ENCODE assay signal across 21 cellular contexts in the genomic region with DNA sequence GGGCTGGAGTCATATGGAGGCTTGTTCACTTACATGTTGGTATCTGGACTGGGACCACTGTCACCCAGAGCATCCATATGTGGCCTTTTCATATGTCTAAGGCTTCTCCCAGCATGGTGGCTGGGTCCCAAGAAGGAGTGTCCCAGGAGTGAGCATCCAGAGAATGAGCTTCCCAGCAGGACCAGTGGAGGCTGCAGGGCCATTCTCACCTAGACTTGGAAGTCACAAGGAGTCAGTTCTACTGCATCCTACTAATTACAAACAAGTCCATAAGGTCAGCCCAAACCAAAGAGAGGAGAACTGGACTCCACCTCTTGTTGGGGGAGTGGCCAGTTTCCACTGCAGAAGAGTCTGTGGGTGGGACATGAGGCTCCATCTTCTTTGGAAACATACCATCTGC. TPM values are rescaled to one million over a fixed set of nuclear protein-coding genes. Genes with fewer than 3 reads are reported as not detected.
"Had no signal": no experiment of that assay in that cellular context is flagged by ENCODE, and none has a peak within 500 bp of the region (broad histone marks: within the 10 kb centered on the region; RNA-seq: fewer than 3 reads in every experiment).

No MANE protein-coding gene starts in this region.

- DNase-seq: KBM-7, NCI-H1092, NCI-H1105 treated with DMSO at 0.1 percent for 48 hours, NCI-H1417 treated with DMSO at 0.1 percent for 48 hours, NCI-H146, NCI-H1694 treated with DMSO at 0.1 percent for 48 hours, NCI-H1930, NCI-H2081, NCI-H2107, NCI-H2227 treated with DMSO at 0.1 percent for 48 hours, NCI-H510A, NCI-H524 treated with DMSO at 0.1 percent for 48 hours, NCI-H69, NCI-H774, RPMI8226, SHP77, SK-N-SH had no signal

- H3K9ac ChIP-seq: SK-N-SH had no signal

- H3K4me2 ChIP-seq: SK-N-SH had no signal

- H3K9me3 ChIP-seq: SK-N-SH had no signal

RNA-seq across cellular contexts. Expression of a gene that starts 5.1 kb away (rescaled TPM):
- total RNA-seq: HT-29, LHCN-M2, MCF 10A, SK-MEL-5 had no signal
